In genomic region chr15:72492733-72493132, GRCh38 we compare ENCODE assay signal across 24 cellular contexts. TPM values are rescaled to one million over a fixed set of nuclear protein-coding genes. Genes with fewer than 3 reads are reported as not detected.
DNase-seq lines count a peak whose midpoint lies in the region; ATAC-seq and TF ChIP-seq lines count a peak whose summit lies in the region.
"Had no signal": no experiment of that assay in that cellular context is flagged by ENCODE, and none has a peak within 500 bp of the region (broad histone marks: within the 10 kb centered on the region; RNA-seq: fewer than 3 reads in every experiment).

No MANE protein-coding gene starts in this region.

- POLR2A ChIA-PET in naive thymus-derived CD4-positive, alpha-beta T cell (lab: Charles Lee) = no interaction called here
- POLR2A ChIA-PET in activated CD4-positive, alpha-beta memory T cell treated with anti-CD3 and anti-CD28 coated beads for 36 hours (lab: Charles Lee) = interaction anchor here (2.0 kb wide), 1 partner anchor 17 kb away, joined by 6 read pairs; no protein-coding TSS in a partner anchor

- intact Hi-C loops in naive thymus-derived CD4-positive, alpha-beta T cell (cut with micrococcal nuclease) = no loop called here
- intact Hi-C loops in activated CD4-positive, alpha-beta memory T cell treated with anti-CD3 and anti-CD28 coated beads for 36 hours (cut with micrococcal nuclease) = no loop called here
- intact Hi-C loops in left ventricle myocardium superior (cut with micrococcal nuclease) = no loop called here

- peaks cover 100% of the 10 kb centered on the region for H3K79me2 ChIP-seq in Karpas-422 (ENCODE audit: low read length)

- TF ChIP-seq CTCF in epithelial cell of esophagus (IDR thresholded peaks at IDR 0.05; ENCODE audit: insufficient read depth, low read depth, low read length, missing control alignments) = no peak

- H3K36me3 Mint-ChIP-seq in CD4-positive, CD25-positive, alpha-beta regulatory T cell = peaks cover 4% of the 10 kb centered on the region
- H3K36me3 Mint-ChIP-seq in naive thymus-derived CD4-positive, alpha-beta T cell = peaks cover 0 to 12% (median 6%) of the 10 kb centered on the region in 5 donors
- peaks cover 2% of the 10 kb centered on the region for H3K36me3 Mint-ChIP-seq in activated CD4-positive, alpha-beta memory T cell treated with anti-CD3 and anti-CD28 coated beads for 36 hours

- DNase-seq in CD4-positive, CD25-positive, alpha-beta regulatory T cell = no peak
- no peak for DNase-seq in Karpas-422
- peak; percentile 63 for DNase-seq in epithelial cell of esophagus (ENCODE audit: low read depth)
- no peak for DNase-seq in naive thymus-derived CD4-positive, alpha-beta T cell
- DNase-seq in activated CD4-positive, alpha-beta memory T cell treated with anti-CD3 and anti-CD28 coated beads for 36 hours = no peak
- DNase-seq in substantia nigra (lab: John Stamatoyannopoulos, UW) = no peak
- no peak for DNase-seq in left ventricle myocardium superior
- no peak for DNase-seq in NCI-H526 (lab: John Stamatoyannopoulos, UW)
- DNase-seq: activated CD4-positive, alpha-beta T cell treated with anti-CD3 and anti-CD28 coated beads for 48 hours; activated naive CD4-positive, alpha-beta T cell; activated T-cell treated with anti-CD3 and anti-CD28 coated beads, Interleukin-2, amount 50 U/mL, for 4 hours; C1 segment of cervical spinal cord; dermis blood vessel endothelial cell; GOT3; heart right ventricle; NCI-H1048; NCI-H187; NCI-H774; nephron progenitor cell; pancreas; right cardiac atrium; stimulated activated naive CD8-positive, alpha-beta T cell treated with anti-CD3 and anti-CD28 coated beads, Interleukin-15, Interleukin-2, amounts not matched to agents 100 U/mL and 50 U/mL, for 24 hours had no signal

- H3K27me3 Mint-ChIP-seq in CD4-positive, CD25-positive, alpha-beta regulatory T cell = no peaks in the 10 kb centered on the region
- H3K27me3 Mint-ChIP-seq in naive thymus-derived CD4-positive, alpha-beta T cell = no peaks in the 10 kb centered on the region
- no peaks in the 10 kb centered on the region for H3K27me3 Mint-ChIP-seq in activated CD4-positive, alpha-beta memory T cell treated with anti-CD3 and anti-CD28 coated beads for 36 hours

- H4K20me1 ChIP-seq in Karpas-422 (ENCODE audit: insufficient read depth, low read depth, low read length) = peaks cover 22% of the 10 kb centered on the region

- H3K9me3 Mint-ChIP-seq in CD4-positive, CD25-positive, alpha-beta regulatory T cell = peaks cover 0 to under 1% (median 0%) of the 10 kb centered on the region in 7 donors
- no peaks in the 10 kb centered on the region for H3K9me3 Mint-ChIP-seq in naive thymus-derived CD4-positive, alpha-beta T cell
- no peaks in the 10 kb centered on the region for H3K9me3 Mint-ChIP-seq in activated CD4-positive, alpha-beta memory T cell treated with anti-CD3 and anti-CD28 coated beads for 36 hours
- H3K9me3 Mint-ChIP-seq: activated T-cell treated with anti-CD3 and anti-CD28 coated beads, Interleukin-2, amount 50 U/mL, for 4 hours; nephron progenitor cell had no signal

- H3K27ac ChIP-seq in CD4-positive, CD25-positive, alpha-beta regulatory T cell (ENCODE audit: insufficient read depth, low read length, poor library complexity, severe bottlenecking) = no peak overlapping the region
- H3K27ac ChIP-seq in Karpas-422 (ENCODE audit: low read length) (no peak overlapping the region), substantia nigra (ENCODE audit: low read depth, low read length, poor library complexity, severe bottlenecking) (no peak overlapping the region)
- no peak overlapping the region for H3K27ac ChIP-seq in naive thymus-derived CD4-positive, alpha-beta T cell (ENCODE audit: low read depth, low read length)
- H3K27ac ChIP-seq: cardiac muscle cell, heart right ventricle, KMS-11, pancreas had no signal

- no peak overlapping the region for H2AFZ ChIP-seq in Karpas-422 (ENCODE audit: low read length)

- ATAC-seq in CD4-positive, CD25-positive, alpha-beta regulatory T cell (ENCODE audit: low read depth in 2 of 2) = no peak
- peak; percentile 15 for ATAC-seq in naive thymus-derived CD4-positive, alpha-beta T cell
- ATAC-seq in left ventricle myocardium superior = no peak
- ATAC-seq: activated T-cell treated with anti-CD3 and anti-CD28 coated beads, Interleukin-2, amount 50 U/mL, for 4 hours; heart right ventricle; right cardiac atrium; stimulated activated naive CD8-positive, alpha-beta T cell treated with anti-CD3 and anti-CD28 coated beads, Interleukin-15, Interleukin-2, amounts not matched to agents 100 U/mL and 50 U/mL, for 24 hours had no signal

- no peaks in the 10 kb centered on the region for H3K9me3 ChIP-seq in CD4-positive, CD25-positive, alpha-beta regulatory T cell (ENCODE audit: control insufficient read depth in 2 of 2, low read length in 2 of 2)
- H3K9me3 ChIP-seq in Karpas-422 (ENCODE audit: low read length) = no peaks in the 10 kb centered on the region
- no peaks in the 10 kb centered on the region for H3K9me3 ChIP-seq in naive thymus-derived CD4-positive, alpha-beta T cell (ENCODE audit: control insufficient read depth in 2 of 3, low read length in 3 of 3)
- H3K9me3 ChIP-seq: heart right ventricle, pancreas had no signal

- H3K36me3 ChIP-seq in CD4-positive, CD25-positive, alpha-beta regulatory T cell (ENCODE audit: control insufficient read depth, insufficient read depth, low read length) = peaks cover 8% of the 10 kb centered on the region
- peaks cover 20% of the 10 kb centered on the region for H3K36me3 ChIP-seq in Karpas-422 (ENCODE audit: insufficient read depth, low read length)
- H3K36me3 ChIP-seq in naive thymus-derived CD4-positive, alpha-beta T cell (ENCODE audit: control insufficient read depth in 2 of 3, insufficient read depth in 3 of 3, low read length in 3 of 3) = peaks cover 0 to 5% (median 0%) of the 10 kb centered on the region in 3 experiments
- H3K36me3 ChIP-seq: cardiac muscle cell, pancreas had no signal

- peak overlapping the region in 3 of 4 donors; percentile 11 to 54 (median 13) for H3K4me3 Mint-ChIP-seq in CD4-positive, CD25-positive, alpha-beta regulatory T cell
- H3K4me3 Mint-ChIP-seq in naive thymus-derived CD4-positive, alpha-beta T cell = peak overlapping the region in 4 of 10 donors; percentile 4 to 44 (median 16)
- H3K4me3 Mint-ChIP-seq in activated CD4-positive, alpha-beta memory T cell treated with anti-CD3 and anti-CD28 coated beads for 36 hours = no peak overlapping the region
- H3K4me3 Mint-ChIP-seq: activated T-cell treated with anti-CD3 and anti-CD28 coated beads, Interleukin-2, amount 50 U/mL, for 4 hours; nephron progenitor cell had no signal

- H3K9ac ChIP-seq in Karpas-422 (ENCODE audit: low read length) = no peak overlapping the region
- H3K9ac ChIP-seq: KMS-11 had no signal

- peaks cover 65 to 89% (median 79%) of the 10 kb centered on the region in 4 donors for H3K4me1 Mint-ChIP-seq in CD4-positive, CD25-positive, alpha-beta regulatory T cell
- H3K4me1 Mint-ChIP-seq in naive thymus-derived CD4-positive, alpha-beta T cell = peaks cover 35 to 98% (median 89%) of the 10 kb centered on the region in 7 donors
- peaks cover 62% of the 10 kb centered on the region for H3K4me1 Mint-ChIP-seq in activated CD4-positive, alpha-beta memory T cell treated with anti-CD3 and anti-CD28 coated beads for 36 hours (ENCODE audit: low read depth)

- CTCF ChIA-PET in naive thymus-derived CD4-positive, alpha-beta T cell (lab: Charles Lee) = interaction anchor here (0.6 to 1.2 kb wide), 2 partner anchors 16 to 208 kb away, joined by 3 to 7 read pairs; no protein-coding TSS in a partner anchor
- CTCF ChIA-PET in activated CD4-positive, alpha-beta memory T cell treated with anti-CD3 and anti-CD28 coated beads for 36 hours (lab: Charles Lee) = interaction anchor here (1.0 to 1.5 kb wide), 2 partner anchors 12 to 107 kb away, joined by 3 to 4 read pairs; no protein-coding TSS in a partner anchor

- H3K4me3 ChIP-seq in CD4-positive, CD25-positive, alpha-beta regulatory T cell (ENCODE audit: low read depth, low read length) = peak overlapping the region; percentile 23
- H3K4me3 ChIP-seq in Karpas-422 (ENCODE audit: low read length) = no peak overlapping the region
- H3K4me3 ChIP-seq in epithelial cell of esophagus (ENCODE audit: low read length) = no peak overlapping the region
- no peak overlapping the region for H3K4me3 ChIP-seq in naive thymus-derived CD4-positive, alpha-beta T cell (ENCODE audit: low read length)
- H3K4me3 ChIP-seq: cardiac muscle cell, heart right ventricle, pancreas had no signal

- no peaks in the 10 kb centered on the region for H3K9me2 ChIP-seq in Karpas-422 (replicated peaks; ENCODE audit: insufficient read depth, low read length)

- H3K27ac Mint-ChIP-seq in CD4-positive, CD25-positive, alpha-beta regulatory T cell = no peak overlapping the region
- no peak overlapping the region for H3K27ac Mint-ChIP-seq in naive thymus-derived CD4-positive, alpha-beta T cell
- H3K27ac Mint-ChIP-seq in activated CD4-positive, alpha-beta memory T cell treated with anti-CD3 and anti-CD28 coated beads for 36 hours = no peak overlapping the region
- H3K27ac Mint-ChIP-seq: nephron progenitor cell had no signal

- H3K4me2 ChIP-seq in Karpas-422 (ENCODE audit: low read depth, low read length, poor library complexity, severe bottlenecking) = peak overlapping the region; percentile 1
- H3K4me2 ChIP-seq: KMS-11 had no signal

- H3K4me1 ChIP-seq in CD4-positive, CD25-positive, alpha-beta regulatory T cell (ENCODE audit: control insufficient read depth, insufficient read depth, low read length, poor library complexity, severe bottlenecking) = peaks cover 31% of the 10 kb centered on the region
- peaks cover 42% of the 10 kb centered on the region for H3K4me1 ChIP-seq in Karpas-422 (ENCODE audit: low read length)
- H3K4me1 ChIP-seq in naive thymus-derived CD4-positive, alpha-beta T cell (ENCODE audit: control insufficient read depth in 2 of 2, insufficient read depth in 2 of 2, low read length in 2 of 2) = peaks cover 27 to 39% of the 10 kb centered on the region in 2 donors

- H3K27me3 ChIP-seq in CD4-positive, CD25-positive, alpha-beta regulatory T cell (ENCODE audit: control insufficient read depth, insufficient read depth, low read length) = no peaks in the 10 kb centered on the region
- H3K27me3 ChIP-seq in Karpas-422 (ENCODE audit: low read length) = no peaks in the 10 kb centered on the region
- H3K27me3 ChIP-seq in naive thymus-derived CD4-positive, alpha-beta T cell (ENCODE audit: control insufficient read depth in 2 of 2, insufficient read depth in 2 of 2, low read length in 2 of 2) = no peaks in the 10 kb centered on the region
- H3K27me3 ChIP-seq: cardiac muscle cell, heart right ventricle, pancreas had no signal

RNA-seq across cellular contexts. Expression of gene ARIH1, which starts 18.6 kb away (rescaled TPM):
- total RNA-seq in CD4-positive, CD25-positive, alpha-beta regulatory T cell = 242 TPM
- 10 to 100 TPM; 13.1 to 22.8 (median 14.7) TPM for polyA plus RNA-seq in CD4-positive, CD25-positive, alpha-beta regulatory T cell
- total RNA-seq in Karpas-422 (2014; rRNA removed; shearing (Covaris generic); ENCODE audit: low replicate concordance) = 39.1 and 84.1 TPM in 2 replicates
- 100 to 1,000 TPM; 128 to 191 (median 181) TPM for total RNA-seq in naive thymus-derived CD4-positive, alpha-beta T cell
- polyA plus RNA-seq in naive thymus-derived CD4-positive, alpha-beta T cell = 10 to 100 TPM; 20.1 to 23.3 TPM
- total RNA-seq in activated CD4-positive, alpha-beta memory T cell treated with anti-CD3 and anti-CD28 coated beads for 36 hours = 100 to 1,000 TPM; 169 to 187 TPM
- 184 TPM for total RNA-seq in left ventricle myocardium superior
